ENCODE assay signal across 8 cellular contexts in the genomic region with DNA sequence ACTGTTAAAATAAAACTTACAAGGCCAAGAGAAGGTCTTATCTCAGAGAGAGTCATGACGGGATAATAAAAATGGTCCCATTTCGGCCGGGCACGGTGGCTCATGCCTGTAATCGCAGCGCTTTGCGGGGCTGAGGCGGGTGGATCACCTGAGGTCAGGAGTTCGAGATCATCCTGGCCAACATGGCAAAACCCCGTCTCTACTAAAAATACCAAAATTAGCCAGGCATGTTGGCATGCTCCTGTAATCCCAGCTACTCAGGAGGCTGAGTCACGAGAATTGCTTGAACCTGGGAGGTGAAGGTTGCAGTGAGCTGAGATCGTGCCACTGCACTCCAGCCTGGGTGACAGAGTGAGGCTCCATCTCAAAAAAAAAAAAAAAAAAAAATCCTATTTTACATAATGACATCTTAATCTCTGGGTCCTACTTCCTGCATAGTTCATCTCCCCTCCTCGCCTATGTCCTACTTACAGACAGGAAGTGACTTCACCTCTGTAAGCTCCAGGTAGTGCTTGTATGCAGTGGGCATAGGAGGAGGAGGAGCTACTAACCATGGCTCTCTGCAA. TPM values are rescaled to one million over a fixed set of nuclear protein-coding genes. Genes with fewer than 3 reads are reported as not detected.
A peak's percentile ranks its signal among the peaks of the same experiment; 100 is the strongest.
DNase-seq lines count a peak whose midpoint lies in the region; ATAC-seq, FAIRE-seq and TF ChIP-seq lines count a peak whose summit lies in the region.
"Not testable (repeated sequence)": the region's sequence is repeated elsewhere in the genome, so short reads cannot be mapped to it uniquely, and the experiment has no call there.

No MANE protein-coding gene starts in this region.

- TF ChIP-seq RAD21 in A549 (conservative IDR thresholded peaks at IDR 0.05 in 1 of 2, IDR thresholded peaks at IDR 0.05 in 1 of 2) = not testable (repeated sequence)

- not testable (repeated sequence) for FAIRE-seq in A549 (lab: Jason Lieb, UNC)

- not testable (repeated sequence) for H3K23ac ChIP-seq in trophoblast cell (ENCODE audit: low read length)

- H3K4me2 ChIP-seq in A549 = peak overlapping the region; percentile 88
- peak overlapping the region; percentile 87 for H3K4me2 ChIP-seq in PC-3 (ENCODE audit: low read length)
- not testable (repeated sequence) for H3K4me2 ChIP-seq in trophoblast cell (ENCODE audit: low read length)

- H2BK5ac ChIP-seq in trophoblast cell (ENCODE audit: low read depth, low read length, poor library complexity) = not testable (repeated sequence)

- not testable (repeated sequence) for H2AK5ac ChIP-seq in trophoblast cell (ENCODE audit: low read length)

- H3K9ac ChIP-seq in PC-3 (ENCODE audit: low read length) = peak overlapping the region; percentile 70
- H3K9ac ChIP-seq in trophoblast cell (ENCODE audit: low read length) = not testable (repeated sequence)

- peak overlapping the region; percentile 32 for H4K91ac ChIP-seq in trophoblast cell (ENCODE audit: low read depth, low read length)

- H3K4ac ChIP-seq in trophoblast cell (ENCODE audit: low read depth, low read length) = peak overlapping the region; percentile 21

- not testable (repeated sequence) for H3K79me1 ChIP-seq in trophoblast cell (ENCODE audit: low read length)

- ATAC-seq in A549 (peak; percentile 87 to 97), PC-3 (peak; percentile 62), T-helper 17 cell (peak; percentile 88)

- peaks cover 23% of the 10 kb centered on the region; the same call in 2 of the 3 replicates for H3K4me1 ChIP-seq in A549
- not testable (repeated sequence) for H3K4me1 ChIP-seq in HEK293 (ENCODE audit: control insufficient read depth, insufficient read depth, low read length); trophoblast cell (ENCODE audit: control insufficient read depth in 1 of 2, insufficient read depth in 2 of 2, low read length in 2 of 2)
- H3K4me1 ChIP-seq in PC-3 (ENCODE audit: insufficient read depth, low read length) = peaks cover 34% of the 10 kb centered on the region
- H3K4me1 ChIP-seq in adrenal gland (replicated peaks in 1 of 2) = peaks cover 0 to 12% of the 10 kb centered on the region in 2 donors

- H3K27ac ChIP-seq in A549 (peak overlapping the region; percentile 63 to 87), HEK293 (ENCODE audit: extremely low read depth, low read depth, low read length) (peak overlapping the region; percentile 37; the same call in 1 of the 2 replicates), PC-3 (ENCODE audit: low read length) (peak overlapping the region; percentile 96)
- not testable (repeated sequence) for H3K27ac ChIP-seq in adrenal gland; trophoblast cell (ENCODE audit: low read depth, low read length)

- not testable (repeated sequence) for BruUV-seq in Calu3 (replicated peaks; lab: Mats Ljungman, UMichigan); PC-3 (replicated peaks; lab: Mats Ljungman, UMichigan)

- not testable (repeated sequence) for H3K14ac ChIP-seq in trophoblast cell (ENCODE audit: low read length)

- not testable (repeated sequence) for H4K20me1 ChIP-seq in PC-3 (ENCODE audit: low read length)

- H3K27me3 ChIP-seq in PC-3 (ENCODE audit: low read length); adrenal gland; trophoblast cell (ENCODE audit: insufficient read depth, low read length): not testable (repeated sequence)

- H4K12ac ChIP-seq in trophoblast cell (ENCODE audit: low read depth, low read length) = not testable (repeated sequence)

- TF ChIP-seq CTCF in A549 (IDR thresholded peaks at IDR 0.05); Calu3 (IDR thresholded peaks at IDR 0.05; ENCODE audit: unreplicated experiment); HEK293 (tag by site-specific recombination; IDR thresholded peaks at IDR 0.05); PC-3 (conservative IDR thresholded peaks at IDR 0.05; ENCODE audit: low read depth, low read length); adrenal gland (IDR thresholded peaks at IDR 0.05): not testable (repeated sequence)

- peak overlapping the region; percentile 61 for H3K4me3 Mint-ChIP-seq in Calu3 (ENCODE audit: low read depth, unreplicated experiment)
- H3K4me3 Mint-ChIP-seq in T-helper 17 cell = not testable (repeated sequence)

- WGBS in A549 (ENCODE audit: missing lambda C conversion rate) = 71% methylated on average over 13 of the region's 13 CpGs
- 65 to 79% (median 74%) methylated on average over 13 of the region's 13 CpGs for WGBS in adrenal gland, 4 donors
- WGBS in trophoblast cell (ENCODE audit: extremely low coverage, insufficient coverage, insufficient read length) = no CpG with 5 or more reads among the region's 13 CpGs

- peak overlapping the region; percentile 77 for H3K27ac Mint-ChIP-seq in Calu3 (ENCODE audit: unreplicated experiment)
- not testable (repeated sequence) for H3K27ac Mint-ChIP-seq in T-helper 17 cell

- not testable (repeated sequence) for H3K79me2 ChIP-seq in PC-3 (ENCODE audit: low read length); trophoblast cell (ENCODE audit: control insufficient read depth, insufficient read depth, low read length, poor library complexity)

- not testable (repeated sequence) for H3F3A ChIP-seq in PC-3 (ENCODE audit: low read length, unreplicated experiment)

- TF ChIP-seq EP300 in A549 (IDR thresholded peaks at IDR 0.05) = not testable (repeated sequence)

- CTCF ChIA-PET in A549 (lab: Yijun Ruan, JAX) (interaction anchor here (0.6 to 1.3 kb wide), 7 partner anchors 8 to 148 kb away, joined by 3 to 4 read pairs (median 3); no protein-coding TSS in a partner anchor), Calu3 (lab: Charles Lee) (interaction anchor here (0.7 to 0.9 kb wide), 2 partner anchors 49 to 119 kb away, joined by 3 read pairs; no protein-coding TSS in a partner anchor), HEK293 (lab: Yijun Ruan, JAX) (interaction anchor here (0.6 to 0.9 kb wide), 3 partner anchors 164 to 1295 kb away, joined by 3 to 4 read pairs (median 3); no protein-coding TSS in a partner anchor), PC-3 (lab: Charles Lee) (interaction anchor here (0.7 kb wide), 2 partner anchors 260 to 273 kb away, joined by 8 to 10 read pairs; no protein-coding TSS in a partner anchor)

- H2AFZ ChIP-seq in PC-3 (ENCODE audit: low read length) = peak overlapping the region; percentile 76
- not testable (repeated sequence) for H2AFZ ChIP-seq in trophoblast cell (ENCODE audit: insufficient read depth, low read length, poor library complexity)

- DNase-seq in A549 (ENCODE audit: low read depth in 1 of 2, low spot score in 1 of 2) = peak; percentile 37 to 52
- peak; percentile 22 for DNase-seq in Calu3
- peak; percentile 29 for DNase-seq in PC-3
- DNase-seq in T-helper 17 cell, trophoblast cell: not testable (repeated sequence)
- peak in 4 of 7 donors; percentile 26 to 63 (median 44) for DNase-seq in adrenal gland
- DNase-seq in kidney tubule cell (ENCODE audit: low spot score) = peak; percentile 83

- H2BK12ac ChIP-seq in trophoblast cell (ENCODE audit: low read length) = peak overlapping the region; percentile 79

- H3K27me3 Mint-ChIP-seq in Calu3 (ENCODE audit: unreplicated experiment); T-helper 17 cell: not testable (repeated sequence)

- not testable (repeated sequence) for H3K9me3 ChIP-seq in A549; HEK293 (ENCODE audit: control insufficient read depth, insufficient read depth, low read depth, low read length); PC-3 (ENCODE audit: low read length); T-helper 17 cell (ENCODE audit: control insufficient read depth, low read length, poor library complexity, severe bottlenecking); adrenal gland (replicated peaks in 1 of 3); trophoblast cell (ENCODE audit: insufficient read depth, low read depth, low read length)

- not testable (repeated sequence) for H3K36me3 ChIP-seq in HEK293 (ENCODE audit: control insufficient read depth in 2 of 2, insufficient read depth in 1 of 2, low read length in 2 of 2); PC-3 (ENCODE audit: low read depth, low read length); adrenal gland (replicated peaks in 1 of 2); trophoblast cell (ENCODE audit: control insufficient read depth in 1 of 2, insufficient read depth in 2 of 2, low read length in 2 of 2)

- peaks cover 31% of the 10 kb centered on the region for H3K4me1 Mint-ChIP-seq in Calu3 (ENCODE audit: low read depth, unreplicated experiment)
- H3K4me1 Mint-ChIP-seq in T-helper 17 cell = not testable (repeated sequence)

- intact Hi-C loops in Calu3 (cut with micrococcal nuclease; ENCODE audit: unreplicated experiment) = loop anchor here (1.0 to 5.0 kb wide), 3 partner anchors 52 to 223 kb away; no protein-coding TSS in a partner anchor
- intact Hi-C loops in PC-3 (cut with micrococcal nuclease); adrenal gland (cut with DNase I): not testable (repeated sequence)

- H3K9me2 ChIP-seq in PC-3 (replicated peaks; ENCODE audit: low read length) = not testable (repeated sequence)

- H3K4me3 ChIP-seq in A549 (peak overlapping the region; percentile 44), PC-3 (ENCODE audit: low read length) (peak overlapping the region; percentile 47)
- not testable (repeated sequence) for H3K4me3 ChIP-seq in HEK293 (ENCODE audit: low read depth, low read length); adrenal gland; trophoblast cell (ENCODE audit: low read depth, low read length)

- peak overlapping the region; percentile 10 for H2BK120ac ChIP-seq in trophoblast cell (ENCODE audit: insufficient read depth, low read length, poor library complexity)

- peak overlapping the region; percentile 50 for H4K8ac ChIP-seq in trophoblast cell (ENCODE audit: low read depth, low read length)

- not testable (repeated sequence) for H3K9me3 Mint-ChIP-seq in Calu3 (ENCODE audit: low read depth, unreplicated experiment)

- POLR2A ChIA-PET in A549 (lab: Yijun Ruan, JAX) = not testable (repeated sequence)
- POLR2A ChIA-PET in HEK293 (lab: Yijun Ruan, JAX) (interaction anchor here (0.7 to 0.9 kb wide), 4 partner anchors 52 to 179 kb away, joined by 3 to 10 read pairs (median 5); partner anchors contain the start of gene VIM), PC-3 (lab: Charles Lee; ENCODE audit: unreplicated experiment) (interaction anchor here (0.7 kb wide), 1 partner anchor 52 kb away, joined by 12 read pairs; no protein-coding TSS in a partner anchor)

- peaks cover 16% of the 10 kb centered on the region for H3K36me3 Mint-ChIP-seq in Calu3 (ENCODE audit: insufficient read depth, unreplicated experiment)
- H3K36me3 Mint-ChIP-seq in T-helper 17 cell (ENCODE audit: low read depth) = not testable (repeated sequence)

- not testable (repeated sequence) for TF ChIP-seq POLR2A in A549 (IDR thresholded peaks at IDR 0.05; ENCODE audit: low read length); adrenal gland (IDR thresholded peaks at IDR 0.05)

- peak overlapping the region; percentile 41 for H3K18ac ChIP-seq in trophoblast cell (ENCODE audit: low read length)

RNA-seq across cellular contexts. Expression of gene CUBN, which starts 14.7 kb away (rescaled TPM):
- 0.28 and 0.40 TPM in 2 replicates for polyA plus RNA-seq in A549 (2011; rRNA removed)
- 0.03 and 0.04 TPM in 2 replicates for polyA plus RNA-seq in A549 (2012; cell fraction: cytosol; rRNA removed)
- polyA plus RNA-seq in A549 (2012; cell fraction: nucleus; rRNA removed) = 0.13 and 0.17 TPM in 2 replicates
- polyA plus RNA-seq in A549 (2017; fragmentation: RNase III; extraction: RNeasy Plus Mini Kit Qiagen cat#74134 plus additional on column Dnase treatment) = 0.04 to 0.08 TPM (median 0.08 TPM) in 3 replicates
- 0.41 and 0.63 TPM in 2 replicates for polyA minus RNA-seq in A549 (2011; rRNA and poly(A)+ RNA removed)
- total RNA-seq in Calu3 (2022) = 0.27 and 0.92 TPM in 2 replicates
- total RNA-seq in PC-3 (2014; rRNA removed) = 0.80 TPM in 1 of 2 replicates, not detected in the other
- 1 to 10 TPM; 3.1 to 5.3 TPM for total RNA-seq in T-helper 17 cell
- 1 to 10 TPM in 7 of 8 donors, under 1 TPM in 1; 0.41 to 9.3 (median 1.3) TPM for total RNA-seq in adrenal gland
- polyA plus RNA-seq in adrenal gland = 1 to 10 TPM in 2 of 3 donors, under 1 TPM in 1; 0.88 to 1.4 (median 1.2) TPM
- polyA plus RNA-seq in trophoblast cell (2013) = 0.04 and 0.08 TPM in 2 replicates
